8 cellular contexts compared by ENCODE assay signal in genomic region chr3:100400424-100400781, GRCh38. TPM values are rescaled to one million over a fixed set of nuclear protein-coding genes. Genes with fewer than 3 reads are reported as not detected.
DNase-seq lines count a peak whose midpoint lies in the region; ATAC-seq and TF ChIP-seq lines count a peak whose summit lies in the region.

No MANE protein-coding gene starts in this region.

- peaks cover 0 to 5% (median 2%) of the 10 kb centered on the region in 5 experiments for H3K9me3 Mint-ChIP-seq in brain

- ATAC-seq in HG02981 (IDR thresholded peaks at IDR 0.05; ENCODE audit: unreplicated experiment) (peak; percentile 20), SK-N-SH treated with all-trans-retinoic acid at 6 μM for 48 hours (peak; percentile 15)

- peaks cover 76% of the 10 kb centered on the region for H3K4me1 Mint-ChIP-seq in brain

- peaks cover 18% of the 10 kb centered on the region for H3K27me3 Mint-ChIP-seq in brain

- DNase-seq in NCI-H2171 treated with DMSO at 0.1 percent for 48 hours (lab: John Stamatoyannopoulos, UW) (peak; percentile 42), NCI-H2171 (lab: John Stamatoyannopoulos, UW) (no peak), kidney tubule cell (ENCODE audit: low spot score) (peak; percentile 33), SW 1271 (lab: John Stamatoyannopoulos, UW) (no peak)
- peak; percentile 5 to 20 (median 12) for DNase-seq in stimulated activated CD4-positive, alpha-beta T cell treated with anti-CD3 and anti-CD28 coated beads, TNF-alpha, amount 100 ng/mL, for 24 hours (ENCODE audit: low read depth in 3 of 3)

- peak overlapping the region; percentile 89 to 100 (median 95) for H3K27ac Mint-ChIP-seq in brain

- TF ChIP-seq CTCF in brain (conservative IDR thresholded peaks at IDR 0.05) = no peak

- peaks cover 21% of the 10 kb centered on the region for H3K36me3 Mint-ChIP-seq in brain

- H3K4me3 Mint-ChIP-seq in brain = peak overlapping the region; percentile 93 to 99 (median 95)

TF ChIP-seq in SK-N-SH treated with all-trans-retinoic acid at 6 μM for 48 hours, 23 proteins besides CTCF, POLR2A, EP300 and RAD21:
- TF ChIP-seq OSR1 (CRISPR knock-in tag; IDR thresholded peaks at IDR 0.05) (no peak), PATZ1 (CRISPR knock-in tag; IDR thresholded peaks at IDR 0.05; ENCODE audit: borderline replicate concordance) (no peak), BACH2 (CRISPR knock-in tag; IDR thresholded peaks at IDR 0.05; ENCODE audit: borderline replicate concordance) (no peak), TSHZ2 (CRISPR knock-in tag; IDR thresholded peaks at IDR 0.05) (no peak), CREB5 (CRISPR knock-in tag; IDR thresholded peaks at IDR 0.05; ENCODE audit: low read depth) (no peak), ZC3H10 (CRISPR knock-in tag; IDR thresholded peaks at IDR 0.05) (no peak), ESRRG (CRISPR knock-in tag; IDR thresholded peaks at IDR 0.05) (no peak)
- TF ChIP-seq, protein P1, sequence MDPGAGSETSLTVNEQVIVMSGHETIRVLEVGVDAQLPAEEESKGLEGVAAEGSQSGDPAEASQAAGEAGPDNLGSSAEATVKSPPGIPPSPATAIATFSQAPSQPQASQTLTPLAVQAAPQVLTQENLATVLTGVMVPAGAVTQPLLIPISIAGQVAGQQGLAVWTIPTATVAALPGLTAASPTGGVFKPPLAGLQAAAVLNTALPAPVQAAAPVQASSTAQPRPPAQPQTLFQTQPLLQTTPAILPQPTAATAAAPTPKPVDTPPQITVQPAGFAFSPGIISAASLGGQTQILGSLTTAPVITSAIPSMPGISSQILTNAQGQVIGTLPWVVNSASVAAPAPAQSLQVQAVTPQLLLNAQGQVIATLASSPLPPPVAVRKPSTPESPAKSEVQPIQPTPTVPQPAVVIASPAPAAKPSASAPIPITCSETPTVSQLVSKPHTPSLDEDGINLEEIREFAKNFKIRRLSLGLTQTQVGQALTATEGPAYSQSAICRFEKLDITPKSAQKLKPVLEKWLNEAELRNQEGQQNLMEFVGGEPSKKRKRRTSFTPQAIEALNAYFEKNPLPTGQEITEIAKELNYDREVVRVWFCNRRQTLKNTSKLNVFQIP (CRISPR knock-in tag; IDR thresholded peaks at IDR 0.05; ENCODE audit: borderline replicate concordance, low read depth) = no peak
TF ChIP-seq in SK-N-SH treated with all-trans-retinoic acid at 6 μM for 48 hours: peak in this region for 0.

RNA-seq across cellular contexts. Expression of gene TOMM70, which starts 0.5 kb away (rescaled TPM):
- polyA plus RNA-seq in brain (ENCODE audit: insufficient read depth, low read depth, low replicate concordance) = 32.7 TPM

RNA-seq across cellular contexts. Expression of gene LNP1, which starts 0.9 kb away (rescaled TPM):
- 4.4 TPM for polyA plus RNA-seq in brain (ENCODE audit: insufficient read depth, low read depth, low replicate concordance)

Comparison
In these comparisons a context has a peak if more than half of its experiments do, and no peak if none do; other contexts are left out.
1. DNase-seq: peak in NCI-H2171 treated with DMSO at 0.1 percent for 48 hours (single experiment), kidney tubule cell (single experiment) and stimulated activated CD4-positive, alpha-beta T cell treated with anti-CD3 and anti-CD28 coated beads, TNF-alpha, amount 100 ng/mL, for 24 hours (3 of 3); none in NCI-H2171 (single experiment) and SW 1271 (0 of 2).